1 cellular context compared by ENCODE assay signal in the genomic region with DNA sequence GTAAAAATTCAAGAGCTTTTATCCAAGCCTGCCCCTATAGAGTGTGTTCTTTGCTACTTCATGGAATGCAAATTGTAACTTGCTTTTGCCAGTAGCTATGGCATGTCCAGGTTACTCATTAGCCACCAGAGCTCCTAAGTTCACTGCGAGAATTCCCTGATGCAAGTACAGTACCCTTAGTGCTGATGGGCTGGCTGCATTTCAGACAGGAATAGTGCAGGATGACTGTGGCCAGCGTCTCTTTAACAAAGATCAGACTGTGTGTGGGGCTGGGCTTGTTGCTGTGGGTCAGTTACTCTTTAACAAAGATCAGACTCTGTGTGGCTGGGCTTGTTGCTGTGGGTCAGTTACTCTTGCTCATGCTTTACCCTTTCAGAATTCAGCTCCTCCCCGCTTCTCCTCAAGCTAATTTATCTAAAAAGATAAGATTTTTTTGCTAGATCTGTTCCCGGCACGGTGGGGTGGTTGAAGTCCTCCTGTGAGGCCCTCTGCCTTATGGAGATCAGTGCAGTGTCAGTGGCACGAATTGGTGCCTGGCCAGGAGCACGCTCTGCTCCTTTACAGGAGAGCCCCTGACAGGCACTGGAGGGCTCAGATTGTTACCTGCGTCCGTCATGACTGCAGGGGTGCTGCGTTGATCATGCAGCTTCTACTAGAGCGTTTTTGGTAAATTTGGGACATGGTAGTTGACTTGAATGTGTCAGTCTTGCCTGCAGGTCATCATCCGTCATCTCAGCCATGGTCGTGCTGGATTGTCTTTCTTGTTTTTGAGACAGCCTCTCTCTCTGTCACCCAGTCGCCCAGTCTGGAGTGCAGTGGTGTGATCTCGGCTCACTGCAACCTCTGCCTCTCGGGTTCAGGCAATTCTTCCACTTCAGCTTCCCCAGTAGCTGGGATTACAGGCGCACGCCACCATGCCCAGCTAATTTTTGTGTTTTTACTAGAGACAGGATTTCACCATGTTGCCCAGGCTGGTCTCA.
TF ChIP-seq lines count a peak whose summit lies in the region.

No MANE protein-coding gene starts in this region.

TF ChIP-seq in HepG2, 621 proteins besides CTCF, POLR2A, EP300 and RAD21 (continued from another document and continues in another):
- no peak for TF ChIP-seq ZUFSP (CRISPR knock-in tag; IDR thresholded peaks at IDR 0.05; ENCODE audit: borderline replicate concordance)
- TF ChIP-seq NCOA2 (CRISPR knock-in tag; IDR thresholded peaks at IDR 0.05) = peak; percentile 58
- TF ChIP-seq, protein P1, sequence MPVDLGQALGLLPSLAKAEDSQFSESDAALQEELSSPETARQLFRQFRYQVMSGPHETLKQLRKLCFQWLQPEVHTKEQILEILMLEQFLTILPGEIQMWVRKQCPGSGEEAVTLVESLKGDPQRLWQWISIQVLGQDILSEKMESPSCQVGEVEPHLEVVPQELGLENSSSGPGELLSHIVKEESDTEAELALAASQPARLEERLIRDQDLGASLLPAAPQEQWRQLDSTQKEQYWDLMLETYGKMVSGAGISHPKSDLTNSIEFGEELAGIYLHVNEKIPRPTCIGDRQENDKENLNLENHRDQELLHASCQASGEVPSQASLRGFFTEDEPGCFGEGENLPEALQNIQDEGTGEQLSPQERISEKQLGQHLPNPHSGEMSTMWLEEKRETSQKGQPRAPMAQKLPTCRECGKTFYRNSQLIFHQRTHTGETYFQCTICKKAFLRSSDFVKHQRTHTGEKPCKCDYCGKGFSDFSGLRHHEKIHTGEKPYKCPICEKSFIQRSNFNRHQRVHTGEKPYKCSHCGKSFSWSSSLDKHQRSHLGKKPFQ (CRISPR knock-in tag; IDR thresholded peaks at IDR 0.05; ENCODE audit: insufficient replicate concordance) = no peak
- TF ChIP-seq PHF20 (CRISPR knock-in tag; IDR thresholded peaks at IDR 0.05) = no peak
- TF ChIP-seq SSRP1 (CRISPR knock-in tag; IDR thresholded peaks at IDR 0.05) = no peak
- no peak for TF ChIP-seq MYC (CRISPR knock-in tag; IDR thresholded peaks at IDR 0.05; ENCODE audit: borderline replicate concordance)
- peak; percentile 40; the same call in 1 of the 2 replicates for TF ChIP-seq HMG20A (CRISPR knock-in tag; IDR thresholded peaks at IDR 0.05; ENCODE audit: borderline replicate concordance)
- TF ChIP-seq, protein P2, sequence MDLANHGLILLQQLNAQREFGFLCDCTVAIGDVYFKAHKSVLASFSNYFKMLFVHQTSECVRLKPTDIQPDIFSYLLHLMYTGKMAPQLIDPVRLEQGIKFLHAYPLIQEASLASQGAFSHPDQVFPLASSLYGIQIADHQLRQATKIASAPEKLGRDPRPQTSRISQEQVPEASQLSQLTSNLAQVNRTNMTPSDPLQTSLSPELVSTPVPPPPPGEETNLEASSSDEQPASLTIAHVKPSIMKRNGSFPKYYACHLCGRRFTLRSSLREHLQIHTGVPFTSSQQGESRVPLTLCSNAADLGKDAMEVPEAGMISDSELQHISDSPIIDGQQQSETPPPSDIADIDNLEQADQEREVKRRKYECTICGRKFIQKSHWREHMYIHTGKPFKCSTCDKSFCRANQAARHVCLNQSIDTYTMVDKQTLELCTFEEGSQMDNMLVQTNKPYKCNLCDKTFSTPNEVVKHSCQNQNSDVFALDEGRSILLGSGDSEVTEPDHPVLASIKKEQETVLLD (CRISPR knock-in tag; IDR thresholded peaks at IDR 0.05; ENCODE audit: low read depth) = no peak
- TF ChIP-seq, protein P3, sequence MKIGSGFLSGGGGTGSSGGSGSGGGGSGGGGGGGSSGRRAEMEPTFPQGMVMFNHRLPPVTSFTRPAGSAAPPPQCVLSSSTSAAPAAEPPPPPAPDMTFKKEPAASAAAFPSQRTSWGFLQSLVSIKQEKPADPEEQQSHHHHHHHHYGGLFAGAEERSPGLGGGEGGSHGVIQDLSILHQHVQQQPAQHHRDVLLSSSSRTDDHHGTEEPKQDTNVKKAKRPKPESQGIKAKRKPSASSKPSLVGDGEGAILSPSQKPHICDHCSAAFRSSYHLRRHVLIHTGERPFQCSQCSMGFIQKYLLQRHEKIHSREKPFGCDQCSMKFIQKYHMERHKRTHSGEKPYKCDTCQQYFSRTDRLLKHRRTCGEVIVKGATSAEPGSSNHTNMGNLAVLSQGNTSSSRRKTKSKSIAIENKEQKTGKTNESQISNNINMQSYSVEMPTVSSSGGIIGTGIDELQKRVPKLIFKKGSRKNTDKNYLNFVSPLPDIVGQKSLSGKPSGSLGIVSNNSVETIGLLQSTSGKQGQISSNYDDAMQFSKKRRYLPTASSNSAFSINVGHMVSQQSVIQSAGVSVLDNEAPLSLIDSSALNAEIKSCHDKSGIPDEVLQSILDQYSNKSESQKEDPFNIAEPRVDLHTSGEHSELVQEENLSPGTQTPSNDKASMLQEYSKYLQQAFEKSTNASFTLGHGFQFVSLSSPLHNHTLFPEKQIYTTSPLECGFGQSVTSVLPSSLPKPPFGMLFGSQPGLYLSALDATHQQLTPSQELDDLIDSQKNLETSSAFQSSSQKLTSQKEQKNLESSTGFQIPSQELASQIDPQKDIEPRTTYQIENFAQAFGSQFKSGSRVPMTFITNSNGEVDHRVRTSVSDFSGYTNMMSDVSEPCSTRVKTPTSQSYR (CRISPR knock-in tag; IDR thresholded peaks at IDR 0.05; ENCODE audit: borderline replicate concordance) = no peak; the same call in 1 of the 2 replicates
- 0 out of 2 replicates have a peak, but pooled peaks have one; percentile 11 for TF ChIP-seq ZNF709 (CRISPR knock-in tag; IDR thresholded peaks at IDR 0.05)
- TF ChIP-seq KMT2B (CRISPR knock-in tag; IDR thresholded peaks at IDR 0.05) = peak; percentile 22; the same call in 1 of the 2 replicates
- TF ChIP-seq MEF2D (CRISPR knock-in tag; IDR thresholded peaks at IDR 0.05) = no peak; the same call in 1 of the 2 replicates
- TF ChIP-seq NR2F6 (IDR thresholded peaks at IDR 0.05) = peak; percentile 54; the same call in 1 of the 2 replicates
- TF ChIP-seq NR2F6 (CRISPR knock-in tag; IDR thresholded peaks at IDR 0.05) = peak; percentile 42; the same call in 1 of the 2 replicates
- TF ChIP-seq KDM3A (CRISPR knock-in tag; IDR thresholded peaks at IDR 0.05; ENCODE audit: low read depth) = no peak
- TF ChIP-seq SETDB1 (CRISPR knock-in tag; IDR thresholded peaks at IDR 0.05; ENCODE audit: borderline replicate concordance) = no peak
- TF ChIP-seq GTF3A (CRISPR knock-in tag; conservative IDR thresholded peaks at IDR 0.05) = no peak
- TF ChIP-seq POLR2AphosphoS5 (IDR thresholded peaks at IDR 0.05; ENCODE audit: low read depth, low read length) = peak; percentile 63
- TF ChIP-seq ZNF143 (CRISPR knock-in tag; IDR thresholded peaks at IDR 0.05) = no peak
- no peak for TF ChIP-seq RBM39 (IDR thresholded peaks at IDR 0.05; ENCODE audit: low read depth, low read length, poor library complexity, severe bottlenecking)
- peak; percentile 85 for TF ChIP-seq SAP130 (CRISPR knock-in tag; IDR thresholded peaks at IDR 0.05; ENCODE audit: low read depth)
- TF ChIP-seq MEIS2 (CRISPR knock-in tag; IDR thresholded peaks at IDR 0.05) = 0 out of 2 replicates have a peak, but pooled peaks have one; percentile 34
- peak; percentile 31; the same call in 1 of the 2 replicates for TF ChIP-seq HNF4G (IDR thresholded peaks at IDR 0.05; ENCODE audit: borderline replicate concordance, low read depth, low read length)
- TF ChIP-seq HNF4G (CRISPR knock-in tag; IDR thresholded peaks at IDR 0.05; ENCODE audit: borderline replicate concordance, low read depth) = peak; percentile 19; the same call in 1 of the 2 replicates
- TF ChIP-seq BCLAF1 (IDR thresholded peaks at IDR 0.05) = no peak
- TF ChIP-seq, protein P4, sequence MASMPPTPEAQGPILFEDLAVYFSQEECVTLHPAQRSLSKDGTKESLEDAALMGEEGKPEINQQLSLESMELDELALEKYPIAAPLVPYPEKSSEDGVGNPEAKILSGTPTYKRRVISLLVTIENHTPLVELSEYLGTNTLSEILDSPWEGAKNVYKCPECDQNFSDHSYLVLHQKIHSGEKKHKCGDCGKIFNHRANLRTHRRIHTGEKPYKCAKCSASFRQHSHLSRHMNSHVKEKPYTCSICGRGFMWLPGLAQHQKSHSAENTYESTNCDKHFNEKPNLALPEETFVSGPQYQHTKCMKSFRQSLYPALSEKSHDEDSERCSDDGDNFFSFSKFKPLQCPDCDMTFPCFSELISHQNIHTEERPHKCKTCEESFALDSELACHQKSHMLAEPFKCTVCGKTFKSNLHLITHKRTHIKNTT (CRISPR knock-in tag; IDR thresholded peaks at IDR 0.05) = no peak
- TF ChIP-seq KLF11 (CRISPR knock-in tag; IDR thresholded peaks at IDR 0.05) = no peak
- no peak for TF ChIP-seq POLR2AphosphoS2 (IDR thresholded peaks at IDR 0.05; ENCODE audit: low read depth, low read length)
- TF ChIP-seq RBFOX2 (IDR thresholded peaks at IDR 0.05; ENCODE audit: low read depth, low read length) = 0 out of 2 replicates have a peak, but pooled peaks have one; percentile 36
- no peak for TF ChIP-seq ZNF652 (CRISPR knock-in tag; IDR thresholded peaks at IDR 0.05; ENCODE audit: borderline replicate concordance, low read depth)
- no peak for TF ChIP-seq RNF2 (conservative IDR thresholded peaks at IDR 0.05; ENCODE audit: low read depth)
- TF ChIP-seq THAP9 (CRISPR knock-in tag; IDR thresholded peaks at IDR 0.05; ENCODE audit: borderline replicate concordance) = no peak; the same call in 1 of the 2 replicates
- TF ChIP-seq PREB (CRISPR knock-in tag; IDR thresholded peaks at IDR 0.05) = no peak
- no peak for TF ChIP-seq SOX6 (IDR thresholded peaks at IDR 0.05)
- TF ChIP-seq SOX6 (CRISPR knock-in tag; IDR thresholded peaks at IDR 0.05) = peak; percentile 85
- TF ChIP-seq ZSCAN31 (CRISPR knock-in tag; IDR thresholded peaks at IDR 0.05; ENCODE audit: low read depth) = no peak
- TF ChIP-seq KLF16 (CRISPR knock-in tag; IDR thresholded peaks at IDR 0.05) = peak in 1 of 2 experiments; percentile 52; a peak in 1 of 4 replicates
- no peak; the same call in 1 of the 2 replicates for TF ChIP-seq KAT7 (CRISPR knock-in tag; IDR thresholded peaks at IDR 0.05; ENCODE audit: borderline replicate concordance)
- no peak for TF ChIP-seq ZNF446 (CRISPR knock-in tag; IDR thresholded peaks at IDR 0.05)
- TF ChIP-seq, protein P5, sequence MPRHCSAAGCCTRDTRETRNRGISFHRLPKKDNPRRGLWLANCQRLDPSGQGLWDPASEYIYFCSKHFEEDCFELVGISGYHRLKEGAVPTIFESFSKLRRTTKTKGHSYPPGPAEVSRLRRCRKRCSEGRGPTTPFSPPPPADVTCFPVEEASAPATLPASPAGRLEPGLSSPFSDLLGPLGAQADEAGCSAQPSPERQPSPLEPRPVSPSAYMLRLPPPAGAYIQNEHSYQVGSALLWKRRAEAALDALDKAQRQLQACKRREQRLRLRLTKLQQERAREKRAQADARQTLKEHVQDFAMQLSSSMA (CRISPR knock-in tag; IDR thresholded peaks at IDR 0.05) = no peak; the same call in 1 of the 2 replicates
- no peak for TF ChIP-seq MAF1 (CRISPR knock-in tag; IDR thresholded peaks at IDR 0.05; ENCODE audit: borderline replicate concordance)
